ENCODE assay signal across 22 cellular contexts in genomic region chr4:5039800-5040199, GRCh38. TPM values are rescaled to one million over a fixed set of nuclear protein-coding genes. Genes with fewer than 3 reads are reported as not detected.
DNase-seq lines count a peak whose midpoint lies in the region; ATAC-seq, FAIRE-seq and TF ChIP-seq lines count a peak whose summit lies in the region.
"Had no signal": no experiment of that assay in that cellular context is flagged by ENCODE, and none has a peak within 500 bp of the region (broad histone marks: within the 10 kb centered on the region; RNA-seq: fewer than 3 reads in every experiment).

No MANE protein-coding gene starts in this region.

- no peak overlapping the region for H3K9ac ChIP-seq in K562 (ENCODE audit: insufficient read depth in 1 of 2, low read depth in 2 of 2, low read length in 2 of 2)
- H3K9ac ChIP-seq in HepG2 (ENCODE audit: insufficient read depth, low read depth, low read length), result no peak overlapping the region
- H3K9ac ChIP-seq: GM23248 had no signal

- POLR2A ChIA-PET in K562 (lab: Yijun Ruan, JAX), result no interaction called here
- POLR2A ChIA-PET in HepG2 (lab: Yijun Ruan, JAX), result no interaction called here

- H3K36me3 Mint-ChIP-seq in chondrocyte (ENCODE audit: low read depth), result no peaks in the 10 kb centered on the region
- H3K36me3 Mint-ChIP-seq: CD4-positive, alpha-beta memory T cell had no signal

- intact Hi-C loops in K562 (cut with micrococcal nuclease), result no loop called here
- intact Hi-C loops in HepG2 (cut with micrococcal nuclease; ENCODE audit: unreplicated experiment), result no loop called here

- no TSS peak for BruUV-seq in K562 (replicated peaks; lab: Mats Ljungman, UMichigan)
- BruUV-seq in HepG2 (replicated peaks; lab: Mats Ljungman, UMichigan), result no TSS peak

- H3K27ac ChIP-seq in K562 (ENCODE audit: extremely low read depth, low read depth, low read length) (no peak overlapping the region), HepG2 (ENCODE audit: extremely low read length, insufficient read depth, low read length) (no peak overlapping the region)
- H3K27ac ChIP-seq: GM23248 had no signal

- H4K20me1 ChIP-seq in K562 (replicated peaks; ENCODE audit: control insufficient read depth, insufficient read depth, low read length) (no peaks in the 10 kb centered on the region), HepG2 (ENCODE audit: insufficient read depth, low read length) (no peaks in the 10 kb centered on the region)

- H2AFZ ChIP-seq in K562 (ENCODE audit: low read depth, low read length) (peak overlapping the region; percentile 2; the same call in 1 of the 2 replicates), HepG2 (ENCODE audit: low read length) (no peak overlapping the region)
- H2AFZ ChIP-seq: GM23248 had no signal

- ATAC-seq in K562, result no peak
- no peak for ATAC-seq in left lobe of liver
- ATAC-seq in GM18907 (IDR thresholded peaks at IDR 0.05; ENCODE audit: unreplicated experiment), result no peak
- ATAC-seq in HepG2, result no peak

- TF ChIP-seq EP300 in K562 (IDR thresholded peaks at IDR 0.05; ENCODE audit: low read length) (no peak), HepG2 (IDR thresholded peaks at IDR 0.05; ENCODE audit: low read depth in 2 of 2, low read length in 2 of 2) (no peak), HepG2 (CRISPR knock-in tag; IDR thresholded peaks at IDR 0.05; ENCODE audit: borderline replicate concordance) (no peak)

- no peaks in the 10 kb centered on the region for H3K27me3 ChIP-seq in K562 (ENCODE audit: control insufficient read depth in 2 of 2, insufficient read depth in 2 of 2, low read length in 2 of 2)
- H3K27me3 ChIP-seq in HepG2 (ENCODE audit: control insufficient read depth in 1 of 2, insufficient read depth in 2 of 2, low read length in 2 of 2), result peaks cover 0 to 4% of the 10 kb centered on the region in 2 experiments; a peak in 2 of 5 replicates

- no peaks in the 10 kb centered on the region for H3K9me3 ChIP-seq in K562 (replicated peaks; ENCODE audit: control insufficient read depth, insufficient read depth, low read depth, low read length)
- H3K9me3 ChIP-seq in HepG2 (ENCODE audit: low read length), result no peaks in the 10 kb centered on the region

- DNase-seq in NB4 (ENCODE audit: low read depth) (peak; percentile 11), K562 (ENCODE audit: extremely low read depth in 1 of 4, low spot score in 3 of 4) (no peak), left lobe of liver (ENCODE audit: low spot score) (peak; percentile 29), chondrocyte (ENCODE audit: low spot score) (no peak), HepG2 (ENCODE audit: low spot score) (no peak)
- DNase-seq: C1 segment of cervical spinal cord; Calu3; CD4-positive, alpha-beta memory T cell; COR-L47; DMS53; DMS79 treated with DMSO at 0.1 percent for 48 hours; GF-D8; GM23248; H7; HCEC 1CT had no signal

- H3K4me2 ChIP-seq in K562 (ENCODE audit: insufficient read depth, low read length) (no peak overlapping the region), HepG2 (ENCODE audit: low read depth, low read length) (no peak overlapping the region)

- H3K4me1 Mint-ChIP-seq in chondrocyte (ENCODE audit: low read depth), result peaks cover 33% of the 10 kb centered on the region
- H3K4me1 Mint-ChIP-seq: CD4-positive, alpha-beta memory T cell had no signal

- no peak for TF ChIP-seq CTCF in NB4 (IDR thresholded peaks at IDR 0.05; ENCODE audit: low read depth, low read length)
- no peak for TF ChIP-seq CTCF in K562 (IDR thresholded peaks at IDR 0.05 in 2 of 3, conservative IDR thresholded peaks at IDR 0.05 in 1 of 3; ENCODE audit: insufficient read depth in 2 of 3, low read depth in 1 of 3, low read length in 3 of 3)
- no peak for TF ChIP-seq CTCF in chondrocyte (IDR thresholded peaks at IDR 0.05)
- no peak for TF ChIP-seq CTCF in HepG2 (CRISPR knock-in tag; IDR thresholded peaks at IDR 0.05)

- FAIRE-seq in K562 (lab: Jason Lieb, UNC) (no peak), HepG2 (lab: Jason Lieb, UNC) (no peak)
- FAIRE-seq: GM12891, GM18507, H1 had no signal

- no peak for TF ChIP-seq RAD21 in K562 (CRISPR knock-in tag; conservative IDR thresholded peaks at IDR 0.05 in 1 of 2, IDR thresholded peaks at IDR 0.05 in 1 of 2)
- no peak for TF ChIP-seq RAD21 in HepG2 (CRISPR knock-in tag; IDR thresholded peaks at IDR 0.05)

- H3K27me3 Mint-ChIP-seq in chondrocyte (ENCODE audit: low read depth), result no peaks in the 10 kb centered on the region

- CTCF ChIA-PET in K562 (lab: Yijun Ruan, JAX; ENCODE audit: low intra/inter-chr PET ratio), result no interaction called here
- CTCF ChIA-PET in HepG2 (lab: Yijun Ruan, JAX; ENCODE audit: low intra/inter-chr PET ratio, low total read pairs), result no interaction called here

- H3K9me3 Mint-ChIP-seq in chondrocyte (ENCODE audit: low read depth), result no peaks in the 10 kb centered on the region

- no peak overlapping the region for H3K4me3 Mint-ChIP-seq in chondrocyte (ENCODE audit: unreplicated experiment)
- H3K4me3 Mint-ChIP-seq: CD4-positive, alpha-beta memory T cell had no signal

- H3K79me2 ChIP-seq in K562 (ENCODE audit: control insufficient read depth, insufficient read depth, low read length) (no peaks in the 10 kb centered on the region), HepG2 (ENCODE audit: insufficient read depth, low read length) (no peaks in the 10 kb centered on the region)

- WGBS in K562 (ENCODE audit: insufficient coverage, low coverage, missing lambda C conversion rate), result 81% methylated on average over 7 of the region's 7 CpGs
- 35% methylated on average over 7 of the region's 7 CpGs for WGBS in HepG2 (ENCODE audit: low lambda C conversion rate)

- in situ Hi-C loops in K562 (cut with MboI), result no loop called here
- in situ Hi-C loops in HepG2 (cut with HindIII; ENCODE audit: extremely low pct_ligation_motif_present, low pct_unique_long_range_greater_than_20kb), result no loop called here

- TF ChIP-seq POLR2A in NB4 (IDR thresholded peaks at IDR 0.05; ENCODE audit: extremely low read depth, insufficient read length), result no peak
- TF ChIP-seq POLR2A in K562 (conservative IDR thresholded peaks at IDR 0.05), result no peak
- no peak for TF ChIP-seq POLR2A in HepG2 (IDR thresholded peaks at IDR 0.05; ENCODE audit: insufficient read depth in 1 of 2, low read depth in 2 of 2, low read length in 2 of 2)

- H3K9me1 ChIP-seq in K562 (ENCODE audit: control insufficient read depth, insufficient read depth, low read length), result no peaks in the 10 kb centered on the region

- H3K4me1 ChIP-seq in K562 (replicated peaks in 1 of 2; ENCODE audit: control insufficient read depth in 2 of 2, insufficient read depth in 2 of 2, low read length in 2 of 2) (peaks cover 20 to 49% of the 10 kb centered on the region in 2 experiments), HepG2 (ENCODE audit: insufficient read depth, low read length) (no peaks in the 10 kb centered on the region)

- H3K27ac Mint-ChIP-seq in chondrocyte (ENCODE audit: unreplicated experiment), result no peak overlapping the region
- H3K27ac Mint-ChIP-seq: CD4-positive, alpha-beta memory T cell had no signal

- no peaks in the 10 kb centered on the region for H3K36me3 ChIP-seq in K562 (ENCODE audit: control insufficient read depth, insufficient read depth, low read length)
- H3K36me3 ChIP-seq in HepG2 (replicated peaks in 1 of 2; ENCODE audit: control insufficient read depth in 1 of 2, insufficient read depth in 2 of 2, low read length in 2 of 2), result no peaks in the 10 kb centered on the region

- H3K4me3 ChIP-seq in NB4 (ENCODE audit: low read depth, low read length) (no peak overlapping the region), K562 (no peak overlapping the region), HepG2 (replicated peaks in 1 of 3; ENCODE audit: insufficient read depth in 1 of 3, low read depth in 2 of 3, low read length in 3 of 3) (no peak overlapping the region)
- H3K4me3 ChIP-seq: GM23248 had no signal

RNA-seq across cellular contexts. Expression of gene STK32B, which starts 11.5 kb away (rescaled TPM):
- 0.21 and 0.23 TPM in 2 replicates for total RNA-seq in K562 (2011; cell fraction: chromatin; rRNA removed; ENCODE audit: low replicate concordance)
- total RNA-seq in K562 (2011; cell fraction: nucleolus; rRNA removed), result 0.13 TPM in 1 of 2 replicates, not detected in the other
- 0.15 and 0.53 TPM in 2 replicates for total RNA-seq in K562 (2011; cell fraction: nucleoplasm; rRNA removed)
- total RNA-seq in K562 (2014; rRNA removed) (0.08 TPM in 1 of 2 replicates, not detected in the other), K562 (2014; rRNA removed; fragmentation: Illumina TruSeq; extraction: Trizol) (0.11 and 0.16 TPM in 2 replicates), K562 (2015; rRNA removed; fragmentation: Illumina TruSeq; extraction: Trizol) (0.07 and 0.08 TPM in 2 replicates), K562 (2021) (0.18 and 0.20 TPM in 2 replicates), left lobe of liver (0.25 TPM), chondrocyte (13.1 to 14.7 TPM (median 14.2 TPM) in 3 replicates), HepG2 (2016; rRNA removed; fragmentation: Illumina TruSeq; extraction: Trizol) (not detected in 2 replicates)
- polyA plus RNA-seq in K562 (2011; rRNA removed) (not detected in 2 replicates), K562 (2014; fragmentation: Illumina TruSeq; extraction: Trizol) (0.10 and 0.12 TPM in 2 replicates), K562 (2014; fragmentation: Nextera tagmentation; extraction: Ambion mirVana) (under 1 TPM; 0.03 to 0.04 TPM), K562 (2014; rRNA removed) (0.05 and 0.22 TPM in 2 replicates), HepG2 (2011; rRNA removed) (not detected in 2 replicates)
- 0.01 and 0.04 TPM in 2 replicates for polyA plus RNA-seq in K562 (2011; cell fraction: cytosol; rRNA removed)
- 0.14 TPM in 1 of 2 replicates, not detected in the other for polyA plus RNA-seq in K562 (2011; cell fraction: nucleus; rRNA removed)
- 0.30 and 0.71 TPM in 2 replicates for polyA plus RNA-seq in K562 (2012)
- 0.06 TPM in 1 of 2 replicates, not detected in the other for polyA minus RNA-seq in K562 (2011; rRNA and poly(A)+ RNA removed)
- polyA minus RNA-seq in K562 (2011; cell fraction: cytosol; rRNA and poly(A)+ RNA removed), result not detected in 2 replicates
- polyA minus RNA-seq in K562 (2011; cell fraction: nucleus; rRNA and poly(A)+ RNA removed), result 0.13 TPM in 1 of 2 replicates, not detected in the other
- not detected in 2 replicates for total RNA-seq in HepG2 (2016; cell fraction: cytosol; rRNA removed; fragmentation: Illumina TruSeq; extraction: Trizol; ENCODE audit: low read depth)
- total RNA-seq in HepG2 (2016; cell fraction: insoluble cytoplasmic fraction; rRNA removed; fragmentation: Illumina TruSeq; extraction: Trizol), result not detected in 2 replicates
- total RNA-seq in HepG2 (2016; cell fraction: membrane; rRNA removed; fragmentation: Illumina TruSeq; extraction: Trizol), result not detected in 2 replicates
- not detected in 2 replicates for total RNA-seq in HepG2 (2016; cell fraction: nucleus; rRNA removed; fragmentation: Illumina TruSeq; extraction: Trizol)
- not detected in 2 replicates for polyA plus RNA-seq in HepG2 (2011; cell fraction: cytosol; rRNA removed)
- polyA plus RNA-seq in HepG2 (2011; cell fraction: nucleus; rRNA removed), result not detected in 2 replicates
- polyA plus RNA-seq in HepG2 (2012), result not detected in 2 replicates
- not detected in 2 replicates for polyA plus RNA-seq in HepG2 (2016; cell fraction: cytosol; fragmentation: Illumina TruSeq; extraction: Trizol; ENCODE audit: low read depth)
- polyA plus RNA-seq in HepG2 (2016; cell fraction: insoluble cytoplasmic fraction; fragmentation: Illumina TruSeq; extraction: Trizol; ENCODE audit: low read depth), result not detected in 2 replicates
- polyA plus RNA-seq in HepG2 (2016; cell fraction: membrane; fragmentation: Illumina TruSeq; extraction: Trizol; ENCODE audit: low read depth), result not detected in 2 replicates
- not detected in 2 replicates for polyA plus RNA-seq in HepG2 (2016; cell fraction: nucleus; fragmentation: Illumina TruSeq; extraction: Trizol; ENCODE audit: insufficient read depth, low read depth)
- polyA minus RNA-seq in HepG2 (2011; rRNA and poly(A)+ RNA removed; ENCODE audit: low replicate concordance), result not detected in 2 replicates
- polyA minus RNA-seq in HepG2 (2011; cell fraction: cytosol; rRNA and poly(A)+ RNA removed), result not detected in 2 replicates
- not detected in 2 replicates for polyA minus RNA-seq in HepG2 (2011; cell fraction: nucleus; rRNA and poly(A)+ RNA removed)
- total RNA-seq: Calu3; CD4-positive, alpha-beta memory T cell had no signal
- polyA plus RNA-seq: CD4-positive, alpha-beta memory T cell had no signal

RNA-seq across cellular contexts. Expression of gene CYTL1, which starts 20.5 kb away (rescaled TPM):
- total RNA-seq in K562 (2011; cell fraction: chromatin; rRNA removed; ENCODE audit: low replicate concordance), result not detected in 2 replicates
- not detected in 2 replicates for total RNA-seq in K562 (2011; cell fraction: nucleolus; rRNA removed)
- not detected in 2 replicates for total RNA-seq in K562 (2011; cell fraction: nucleoplasm; rRNA removed)
- total RNA-seq in K562 (2014; rRNA removed) (not detected in 2 replicates), K562 (2014; rRNA removed; fragmentation: Illumina TruSeq; extraction: Trizol) (not detected in 2 replicates), K562 (2015; rRNA removed; fragmentation: Illumina TruSeq; extraction: Trizol) (not detected in 2 replicates), K562 (2021) (not detected in 2 replicates), left lobe of liver (not detected), chondrocyte (49.9 to 67.7 TPM (median 67.3 TPM) in 3 replicates), HepG2 (2016; rRNA removed; fragmentation: Illumina TruSeq; extraction: Trizol) (not detected in 2 replicates)
- polyA plus RNA-seq in K562 (2011; rRNA removed) (not detected in 2 replicates), K562 (2014; fragmentation: Illumina TruSeq; extraction: Trizol) (not detected in 2 replicates), K562 (2014; fragmentation: Nextera tagmentation; extraction: Ambion mirVana) (not detected), K562 (2014; rRNA removed) (not detected in 2 replicates), HepG2 (2011; rRNA removed) (not detected in 2 replicates)
- not detected in 2 replicates for polyA plus RNA-seq in K562 (2011; cell fraction: cytosol; rRNA removed)
- polyA plus RNA-seq in K562 (2011; cell fraction: nucleus; rRNA removed), result not detected in 2 replicates
- 0.19 TPM in 1 of 2 replicates, not detected in the other for polyA plus RNA-seq in K562 (2012)
- not detected in 2 replicates for polyA minus RNA-seq in K562 (2011; rRNA and poly(A)+ RNA removed)
- not detected in 2 replicates for polyA minus RNA-seq in K562 (2011; cell fraction: cytosol; rRNA and poly(A)+ RNA removed)
- not detected in 2 replicates for polyA minus RNA-seq in K562 (2011; cell fraction: nucleus; rRNA and poly(A)+ RNA removed)
- total RNA-seq in HepG2 (2016; cell fraction: cytosol; rRNA removed; fragmentation: Illumina TruSeq; extraction: Trizol; ENCODE audit: low read depth), result not detected in 2 replicates
- total RNA-seq in HepG2 (2016; cell fraction: insoluble cytoplasmic fraction; rRNA removed; fragmentation: Illumina TruSeq; extraction: Trizol), result not detected in 2 replicates
- not detected in 2 replicates for total RNA-seq in HepG2 (2016; cell fraction: membrane; rRNA removed; fragmentation: Illumina TruSeq; extraction: Trizol)
- total RNA-seq in HepG2 (2016; cell fraction: nucleus; rRNA removed; fragmentation: Illumina TruSeq; extraction: Trizol), result not detected in 2 replicates
- polyA plus RNA-seq in HepG2 (2011; cell fraction: cytosol; rRNA removed), result not detected in 2 replicates
- not detected in 2 replicates for polyA plus RNA-seq in HepG2 (2011; cell fraction: nucleus; rRNA removed)
- not detected in 2 replicates for polyA plus RNA-seq in HepG2 (2012)
- polyA plus RNA-seq in HepG2 (2016; cell fraction: cytosol; fragmentation: Illumina TruSeq; extraction: Trizol; ENCODE audit: low read depth), result not detected in 2 replicates
- not detected in 2 replicates for polyA plus RNA-seq in HepG2 (2016; cell fraction: insoluble cytoplasmic fraction; fragmentation: Illumina TruSeq; extraction: Trizol; ENCODE audit: low read depth)
- not detected in 2 replicates for polyA plus RNA-seq in HepG2 (2016; cell fraction: membrane; fragmentation: Illumina TruSeq; extraction: Trizol; ENCODE audit: low read depth)
- polyA plus RNA-seq in HepG2 (2016; cell fraction: nucleus; fragmentation: Illumina TruSeq; extraction: Trizol; ENCODE audit: insufficient read depth, low read depth), result not detected in 2 replicates
- not detected in 2 replicates for polyA minus RNA-seq in HepG2 (2011; rRNA and poly(A)+ RNA removed; ENCODE audit: low replicate concordance)
- not detected in 2 replicates for polyA minus RNA-seq in HepG2 (2011; cell fraction: cytosol; rRNA and poly(A)+ RNA removed)
- polyA minus RNA-seq in HepG2 (2011; cell fraction: nucleus; rRNA and poly(A)+ RNA removed), result not detected in 2 replicates
- total RNA-seq: A172; Calu3; CD4-positive, alpha-beta memory T cell; G401; GM23248 had no signal
- polyA plus RNA-seq: BJ; CD4-positive, alpha-beta memory T cell had no signal

Comparison
In these comparisons a context has a peak if more than half of its experiments do, and no peak if none do; other contexts are left out.
1. DNase-seq: peak in NB4 (single experiment) and left lobe of liver (single experiment); none in K562 (0 of 4), chondrocyte (single experiment) and HepG2 (single experiment).
2. RNA of gene CYTL1, which starts 20.5 kb away (total RNA-seq): 49.9 to 67.7 TPM in chondrocyte; not detected in K562, not detected in left lobe of liver (single experiment) and not detected in HepG2; every median in the first group is over 10 times any median in the second.